In genomic region chr1:173016409-173016808, GRCh38 we compare ENCODE assay signal across 29 cellular contexts. TPM values are rescaled to one million over a fixed set of nuclear protein-coding genes. Genes with fewer than 3 reads are reported as not detected.
"Had no signal": no experiment of that assay in that cellular context is flagged by ENCODE, and none has a peak within 500 bp of the region (broad histone marks: within the 10 kb centered on the region; RNA-seq: fewer than 3 reads in every experiment).

No MANE protein-coding gene starts in this region.

- H3K27me3 ChIP-seq: ascending aorta, cardiac muscle cell, colonic mucosa, gastroesophageal sphincter, hepatocyte, spleen, testis, transverse colon had no signal

- H3K9me3 ChIP-seq: ascending aorta, colonic mucosa, gastroesophageal sphincter, spleen, testis, transverse colon had no signal

- DNase-seq: activated CD4-positive, alpha-beta memory T cell treated with anti-CD3 and anti-CD28 coated beads for 36 hours; activated CD4-positive, alpha-beta T cell treated with anti-CD3 and anti-CD28 coated beads for 48 hours; activated CD8-positive, alpha-beta memory T cell treated with anti-CD3 and anti-CD28 coated beads, Interleukin-2, amount 50 U/mL, for 4 hours; activated gamma-delta T cell; activated naive CD4-positive, alpha-beta T cell treated with anti-CD3 and anti-CD28 coated beads, Interleukin-2, amount 10 ng/mL, durations not matched to agents 7 days and 5 days; activated naive CD8-positive, alpha-beta T cell treated with anti-CD3 and anti-CD28 coated beads, Interleukin-2, amount 10 ng/mL, durations not matched to agents 7 days and 5 days; activated T-cell treated with anti-CD3 and anti-CD28 coated beads, Interleukin-2, amount 50 U/mL, for 1 hour; cerebellar nuclear complex; colonic mucosa; dorsolateral prefrontal cortex; effector memory CD4-positive, alpha-beta T cell; kidney; left colon; posterior cingulate gyrus; right cardiac atrium; spleen; stimulated activated naive CD8-positive, alpha-beta T cell treated with anti-CD3 and anti-CD28 coated beads, Interleukin-15, Interleukin-2, amounts not matched to agents 100 U/mL and 50 U/mL, for 24 hours; testis; transverse colon had no signal

- H3K36me3 ChIP-seq: ascending aorta, cardiac muscle cell, colonic mucosa, gastroesophageal sphincter, spleen, transverse colon had no signal

- H3K4me1 ChIP-seq: ascending aorta, colonic mucosa, gastroesophageal sphincter had no signal

- H3K27ac ChIP-seq: ascending aorta, cardiac muscle cell, colonic mucosa, gastroesophageal sphincter, hepatocyte, testis, transverse colon, VCaP had no signal

- ATAC-seq: activated CD4-positive, CD25-positive, alpha-beta regulatory T cell treated with anti-CD3 and anti-CD28 coated beads, Interleukin-2, amount 50 U/mL, for 24 hours; gastroesophageal sphincter; left colon; natural killer cell treated with Interleukin-12 subunit alpha and Interleukin-12 subunit beta and Interleukin-15 and Interleukin-18, amount 100 ng/mL, for 72 hours; right cardiac atrium; stimulated activated naive CD8-positive, alpha-beta T cell treated with anti-CD3 and anti-CD28 coated beads, Interleukin-15, Interleukin-2, amounts not matched to agents 100 U/mL and 50 U/mL, for 24 hours had no signal

- H3K4me3 ChIP-seq: ascending aorta, cardiac muscle cell, colonic mucosa, dorsolateral prefrontal cortex, gastroesophageal sphincter, hepatocyte, spleen, testis, transverse colon had no signal

RNA-seq across cellular contexts. Expression of gene TNFSF18, which starts 34.3 kb away (rescaled TPM):
- total RNA-seq: activated CD4-positive, alpha-beta memory T cell treated with anti-CD3 and anti-CD28 coated beads for 36 hours; activated CD8-positive, alpha-beta memory T cell treated with anti-CD3 and anti-CD28 coated beads for 36 hours; activated naive CD8-positive, alpha-beta T cell treated with anti-CD3 and anti-CD28 coated beads, Interleukin-2, amount 10 ng/mL, durations not matched to agents 7 days and 5 days; ascending aorta; colonic mucosa; epithelial cell of proximal tubule; kidney; right cardiac atrium; T-helper 1 cell treated with Interleukin-12 subunit alpha and Interleukin-12 subunit beta and Interleukin-4 antibody, amounts not matched to agents 30 ng/mL and 1 ng/mL, for 36 hours; transverse colon had no signal
